In genomic region chr1:42681771-42682483, GRCh38 we compare ENCODE assay signal across 1 cellular context.
TF ChIP-seq lines count a peak whose summit lies in the region.

TSS of gene YBX1 (plus strand) at chr1:42682418. CDS start at chr1:42682566, 148 bp downstream.

TF ChIP-seq in K562, 482 proteins besides CTCF, POLR2A, EP300 and RAD21 (continued from another document):
- TF ChIP-seq THRB (CRISPR knock-in tag; conservative IDR thresholded peaks at IDR 0.05) (peak; percentile 21; the same call in 1 of the 2 replicates), USF1 (CRISPR knock-in tag; IDR thresholded peaks at IDR 0.05) (peak; percentile 99), NFIX (CRISPR knock-in tag; IDR thresholded peaks at IDR 0.05; ENCODE audit: low read depth) (no peak), STAT5B (CRISPR knock-in tag; IDR thresholded peaks at IDR 0.05) (no peak), HDGF (IDR thresholded peaks at IDR 0.05) (no peak), NFATC3 (IDR thresholded peaks at IDR 0.05) (no peak), ZNF584 (CRISPR knock-in tag; IDR thresholded peaks at IDR 0.05; ENCODE audit: low read depth) (no peak), FOXA3 (CRISPR knock-in tag; conservative IDR thresholded peaks at IDR 0.05 in 1 of 2, IDR thresholded peaks at IDR 0.05 in 1 of 2) (no peak), DMBX1 (CRISPR knock-in tag; IDR thresholded peaks at IDR 0.05; ENCODE audit: borderline replicate concordance) (0 out of 2 replicates have a peak, but pooled peaks have one; percentile 49), CBX3 (IDR thresholded peaks at IDR 0.05; ENCODE audit: borderline replicate concordance in 1 of 2, low read length in 2 of 2) (peak in 1 of 2 experiments; percentile 45; a peak in 1 of 3 replicates), C11orf30 (IDR thresholded peaks at IDR 0.05; ENCODE audit: low read depth) (no peak; the same call in 1 of the 2 replicates), ZBTB1 (CRISPR knock-in tag; IDR thresholded peaks at IDR 0.05; ENCODE audit: borderline replicate concordance, low read depth) (peak; percentile 88), IFI16 (CRISPR knock-in tag; IDR thresholded peaks at IDR 0.05) (no peak), FOXO4 (CRISPR knock-in tag; IDR thresholded peaks at IDR 0.05) (no peak), HMGN3 (IDR thresholded peaks at IDR 0.05; ENCODE audit: borderline replicate concordance, extremely low read depth, insufficient read length, low read depth, low read length) (no peak), MCM2 (IDR thresholded peaks at IDR 0.05; ENCODE audit: low read depth) (no peak), SLC30A9 (CRISPR knock-in tag; IDR thresholded peaks at IDR 0.05) (no peak), RUNX1 (IDR thresholded peaks at IDR 0.05; ENCODE audit: low read depth) (no peak), ATF1 (CRISPR knock-in tag; IDR thresholded peaks at IDR 0.05) (no peak), ATF1 (tag; IDR thresholded peaks at IDR 0.05) (peak; percentile 75), ZNF3 (CRISPR knock-in tag; IDR thresholded peaks at IDR 0.05) (no peak), HNRNPUL1 (IDR thresholded peaks at IDR 0.05; ENCODE audit: low read length) (no peak), ZC3H8 (IDR thresholded peaks at IDR 0.05) (no peak), E2F3 (CRISPR knock-in tag; IDR thresholded peaks at IDR 0.05) (peak; percentile 20; the same call in 1 of the 2 replicates), ZBTB26 (CRISPR knock-in tag; IDR thresholded peaks at IDR 0.05) (0 out of 2 replicates have a peak, but pooled peaks have one; percentile 72), PPARD (CRISPR knock-in tag; IDR thresholded peaks at IDR 0.05) (no peak), ZBTB11 (CRISPR knock-in tag; IDR thresholded peaks at IDR 0.05) (no peak), ZNF274 (IDR thresholded peaks at IDR 0.05; ENCODE audit: borderline replicate concordance, low read depth, low read length) (no peak), FUS (optimal IDR thresholded peaks at IDR 0.05; ENCODE audit: low read depth, low read length) (no peak), PCBP2 (IDR thresholded peaks at IDR 0.05; ENCODE audit: low read depth, low read length, poor library complexity, severe bottlenecking) (no peak), SETDB1 (IDR thresholded peaks at IDR 0.05; ENCODE audit: low read length) (no peak), MAFG (tag; conservative IDR thresholded peaks at IDR 0.05) (no peak), ZNF280A (IDR thresholded peaks at IDR 0.05; ENCODE audit: low read depth, partially characterized antibody) (no peak), TCF7 (IDR thresholded peaks at IDR 0.05; ENCODE audit: borderline replicate concordance) (0 out of 2 replicates have a peak, but pooled peaks have one; percentile 27), XRCC3 (IDR thresholded peaks at IDR 0.05) (no peak), ZNF586 (CRISPR knock-in tag; conservative IDR thresholded peaks at IDR 0.05) (no peak), CLOCK (CRISPR knock-in tag; IDR thresholded peaks at IDR 0.05; ENCODE audit: borderline replicate concordance) (0 out of 2 replicates have a peak, but pooled peaks have one; percentile 59), ZNF316 (IDR thresholded peaks at IDR 0.05) (no peak), HDAC6 (IDR thresholded peaks at IDR 0.05; ENCODE audit: low read depth, low read length) (no peak), SAFB2 (IDR thresholded peaks at IDR 0.05; ENCODE audit: borderline replicate concordance, low read depth, low read length, severe bottlenecking) (no peak), FOSL1 (tag; conservative IDR thresholded peaks at IDR 0.05) (0 out of 2 replicates have a peak, but pooled peaks have one; percentile 27), SNIP1 (IDR thresholded peaks at IDR 0.05; ENCODE audit: low read depth) (peak; percentile 93), RBM15 (IDR thresholded peaks at IDR 0.05; ENCODE audit: insufficient read depth, low read length) (no peak), ZNF436 (CRISPR knock-in tag; IDR thresholded peaks at IDR 0.05) (no peak), GATAD2B (IDR thresholded peaks at IDR 0.05; ENCODE audit: borderline replicate concordance) (no peak), DPF2 (IDR thresholded peaks at IDR 0.05) (0 out of 2 replicates have a peak, but pooled peaks have one; percentile 29), ELF2 (CRISPR knock-in tag; IDR thresholded peaks at IDR 0.05) (peak; percentile 69), HMBOX1 (IDR thresholded peaks at IDR 0.05) (no peak; the same call in 1 of the 2 replicates), CHD4 (IDR thresholded peaks at IDR 0.05; ENCODE audit: insufficient read depth, insufficient replicate concordance, low read depth, low read length, poor library complexity, severe bottlenecking) (no peak), TRIM24 (IDR thresholded peaks at IDR 0.05) (no peak), BRCA1 (IDR thresholded peaks at IDR 0.05) (no peak), BRCA1 (CRISPR knock-in tag; IDR thresholded peaks at IDR 0.05) (no peak), ASH1L (IDR thresholded peaks at IDR 0.05; ENCODE audit: borderline replicate concordance, low read depth, partially characterized antibody) (peak; percentile 97), ZNF444 (CRISPR knock-in tag; IDR thresholded peaks at IDR 0.05) (no peak), CGGBP1 (CRISPR knock-in tag; IDR thresholded peaks at IDR 0.05) (peak; percentile 11; the same call in 1 of the 2 replicates), BHLHE40 (IDR thresholded peaks at IDR 0.05; ENCODE audit: low read length) (peak; percentile 97), FOS (IDR thresholded peaks at IDR 0.05; ENCODE audit: extremely low read depth, insufficient read length) (peak; percentile 99), STAT5A (IDR thresholded peaks at IDR 0.05; ENCODE audit: borderline replicate concordance, low read length) (no peak; the same call in 1 of the 2 replicates)
